Comparison of ENCODE assay signal across 11 cellular contexts in genomic region chrX:151825927-151826471, GRCh38.
A peak's percentile ranks its signal among the peaks of the same experiment; 100 is the strongest.
DNase-seq lines count a peak whose midpoint lies in the region; ATAC-seq, FAIRE-seq and TF ChIP-seq lines count a peak whose summit lies in the region.
"Had no signal": no experiment of that assay in that cellular context is flagged by ENCODE, and none has a peak within 500 bp of the region (broad histone marks: within the 10 kb centered on the region; RNA-seq: fewer than 3 reads in every experiment).

No MANE protein-coding gene starts in this region.

- no peaks in the 10 kb centered on the region for H3K36me3 ChIP-seq in left ventricle myocardium inferior

- H3K4me3 ChIP-seq in left ventricle myocardium inferior: no peak overlapping the region

- intact Hi-C loops in left ventricle myocardium inferior (cut with micrococcal nuclease): no loop called here

- no peak for ATAC-seq in GM21447 (IDR thresholded peaks at IDR 0.05; ENCODE audit: unreplicated experiment)

- H3K27me3 ChIP-seq in left ventricle myocardium inferior (ENCODE audit: low read depth): no peaks in the 10 kb centered on the region

- DNase-seq in DMS 273 (lab: John Stamatoyannopoulos, UW; ENCODE audit: unreplicated experiment) (peak; percentile 18), DMS 273 treated with DMSO at 0.1 percent for 48 hours (lab: John Stamatoyannopoulos, UW) (no peak), amniotic stem cell (lab: John Stamatoyannopoulos, UW) (peak; percentile 61), left ventricle myocardium inferior (no peak), stromal cell of bone marrow (ENCODE audit: low read depth) (peak; percentile 56), frontal cortex (ENCODE audit: low spot score in 2 of 2) (no peak), SKM-1 (lab: John Stamatoyannopoulos, UW; ENCODE audit: unreplicated experiment) (no peak)
- DNase-seq: 8988T; activated CD8-positive, alpha-beta memory T cell treated with anti-CD3 and anti-CD28 coated beads, Interleukin-2, amount 50 U/mL, for 4 hours; naive B cell had no signal

- no peak for FAIRE-seq in frontal cortex (lab: Jason Lieb, UNC)

- H3K4me1 ChIP-seq in left ventricle myocardium inferior: no peaks in the 10 kb centered on the region

- H3K9me3 ChIP-seq in left ventricle myocardium inferior (replicated peaks): no peaks in the 10 kb centered on the region

- no peak overlapping the region for H3K27ac ChIP-seq in left ventricle myocardium inferior (replicated peaks)

- peak; percentile 33 for TF ChIP-seq CTCF in left ventricle myocardium inferior (IDR thresholded peaks at IDR 0.05; ENCODE audit: borderline replicate concordance)

Comparison
In these comparisons a context has a peak if more than half of its experiments do, and no peak if none do; other contexts are left out.
1. DNase-seq: peak in DMS 273 (single experiment), amniotic stem cell (single experiment) and stromal cell of bone marrow (single experiment); none in DMS 273 treated with DMSO at 0.1 percent for 48 hours (single experiment), left ventricle myocardium inferior (single experiment), frontal cortex (0 of 2) and SKM-1 (single experiment).